In genomic region chr16:62077998-62078397, GRCh38 we compare ENCODE assay signal across 14 cellular contexts. TPM values are rescaled to one million over a fixed set of nuclear protein-coding genes. Genes with fewer than 3 reads are reported as not detected.
DNase-seq lines count a peak whose midpoint lies in the region; ATAC-seq and TF ChIP-seq lines count a peak whose summit lies in the region.
"Had no signal": no experiment of that assay in that cellular context is flagged by ENCODE, and none has a peak within 500 bp of the region (broad histone marks: within the 10 kb centered on the region; RNA-seq: fewer than 3 reads in every experiment).

No MANE protein-coding gene starts in this region.

- WGBS in mammary epithelial cell (ENCODE audit: low coverage, missing lambda C conversion rate), result 88% methylated on average over 4 of the region's 4 CpGs

- H3K9ac ChIP-seq in mammary epithelial cell (ENCODE audit: insufficient read depth, low read length) (no peak overlapping the region), neural progenitor cell (no peak overlapping the region)

- no peaks in the 10 kb centered on the region for H3K9me3 ChIP-seq in mammary epithelial cell (replicated peaks; ENCODE audit: insufficient read depth, low read length)
- no peaks in the 10 kb centered on the region for H3K9me3 ChIP-seq in neural progenitor cell (ENCODE audit: low read depth)
- H3K9me3 ChIP-seq in CD4-positive, alpha-beta T cell (ENCODE audit: control insufficient read depth, low read length), result no peaks in the 10 kb centered on the region

- H3K4me2 ChIP-seq in mammary epithelial cell (ENCODE audit: insufficient read depth, low read depth, low read length), result no peak overlapping the region
- H3K4me2 ChIP-seq in neural progenitor cell, result no peak overlapping the region

- H3K79me2 ChIP-seq in mammary epithelial cell (ENCODE audit: insufficient read depth, low read length) (no peaks in the 10 kb centered on the region), neural progenitor cell (ENCODE audit: low read depth) (no peaks in the 10 kb centered on the region)

- DNase-seq in DMS 273 (lab: John Stamatoyannopoulos, UW; ENCODE audit: unreplicated experiment) (peak; percentile 30), DMS 273 treated with DMSO at 0.1 percent for 48 hours (lab: John Stamatoyannopoulos, UW) (no peak), HT1080 (ENCODE audit: low read depth) (peak; percentile 2), mammary epithelial cell (no peak), neural progenitor cell (ENCODE audit: low spot score) (peak; percentile 70), inferior parietal cortex (ENCODE audit: extremely low spot score) (no peak)
- no peak for DNase-seq in activated CD8-positive, alpha-beta memory T cell treated with anti-CD3 and anti-CD28 coated beads, Interleukin-2, amount 10 ng/mL, durations not matched to agents 7 days and 5 days
- no peak for DNase-seq in CD4-positive, alpha-beta T cell
- DNase-seq: activated CD4-positive, alpha-beta T cell treated with anti-CD3 and anti-CD28 coated beads for 1 hour; HFFc6; left ventricle myocardium inferior; NCI-H524 treated with DMSO at 0.1 percent for 48 hours; retina had no signal

- in situ Hi-C loops in mammary epithelial cell (cut with MboI; ENCODE audit: low sequenced_read_pairs in 2 of 2), result no loop called here

- H3K36me3 ChIP-seq in mammary epithelial cell (ENCODE audit: insufficient read depth, low read length) (no peaks in the 10 kb centered on the region), neural progenitor cell (no peaks in the 10 kb centered on the region)
- H3K36me3 ChIP-seq: left ventricle myocardium inferior had no signal

- no peak overlapping the region for H3K27ac Mint-ChIP-seq in neural progenitor cell
- no peak overlapping the region for H3K27ac Mint-ChIP-seq in activated CD8-positive, alpha-beta memory T cell treated with anti-CD3 and anti-CD28 coated beads, Interleukin-2, amount 10 ng/mL, durations not matched to agents 7 days and 5 days
- no peak overlapping the region for H3K27ac Mint-ChIP-seq in CD4-positive, alpha-beta T cell
- H3K27ac Mint-ChIP-seq: activated naive CD8-positive, alpha-beta T cell; HFFc6 had no signal

- H4K20me1 ChIP-seq in mammary epithelial cell (ENCODE audit: insufficient read depth, low read length), result no peaks in the 10 kb centered on the region
- H4K20me1 ChIP-seq in neural progenitor cell (ENCODE audit: low read depth), result no peaks in the 10 kb centered on the region

- dilution Hi-C loops in mammary epithelial cell (cut with HindIII; ENCODE audit: low sequenced_read_pairs), result no loop called here

- H3K4me3 ChIP-seq in mammary epithelial cell (replicated peaks in 1 of 3; ENCODE audit: insufficient read depth in 1 of 3, low read depth in 2 of 3, low read length in 3 of 3), result no peak overlapping the region
- H3K4me3 ChIP-seq in neural progenitor cell, result no peak overlapping the region
- H3K4me3 ChIP-seq: left ventricle myocardium inferior had no signal

- peaks cover 4% of the 10 kb centered on the region for H3K4me1 Mint-ChIP-seq in neural progenitor cell
- H3K4me1 Mint-ChIP-seq in activated CD8-positive, alpha-beta memory T cell treated with anti-CD3 and anti-CD28 coated beads, Interleukin-2, amount 10 ng/mL, durations not matched to agents 7 days and 5 days, result no peaks in the 10 kb centered on the region
- no peaks in the 10 kb centered on the region for H3K4me1 Mint-ChIP-seq in CD4-positive, alpha-beta T cell (ENCODE audit: low read depth)

- H2AFZ ChIP-seq in mammary epithelial cell (ENCODE audit: low read depth, low read length) (no peak overlapping the region), neural progenitor cell (replicated peaks) (peak overlapping the region; percentile 96)

- no peaks in the 10 kb centered on the region for H3K36me3 Mint-ChIP-seq in neural progenitor cell
- no peaks in the 10 kb centered on the region for H3K36me3 Mint-ChIP-seq in activated CD8-positive, alpha-beta memory T cell treated with anti-CD3 and anti-CD28 coated beads, Interleukin-2, amount 10 ng/mL, durations not matched to agents 7 days and 5 days
- H3K36me3 Mint-ChIP-seq in CD4-positive, alpha-beta T cell (ENCODE audit: low read depth), result no peaks in the 10 kb centered on the region
- H3K36me3 Mint-ChIP-seq: activated naive CD8-positive, alpha-beta T cell had no signal

- CTCF ChIA-PET in mammary epithelial cell (lab: Charles Lee; ENCODE audit: low non-redundant PET), result interaction anchor here (1.0 kb wide), 1 partner anchor 778 kb away, joined by 13 read pairs; no protein-coding TSS in a partner anchor
- CTCF ChIA-PET in activated CD8-positive, alpha-beta memory T cell treated with anti-CD3 and anti-CD28 coated beads, Interleukin-2, amount 10 ng/mL, durations not matched to agents 7 days and 5 days (lab: Charles Lee), result no interaction called here
- CTCF ChIA-PET in CD4-positive, alpha-beta T cell (lab: Charles Lee), result no interaction called here

- no peak overlapping the region for H3K4me3 Mint-ChIP-seq in neural progenitor cell
- H3K4me3 Mint-ChIP-seq in activated CD8-positive, alpha-beta memory T cell treated with anti-CD3 and anti-CD28 coated beads, Interleukin-2, amount 10 ng/mL, durations not matched to agents 7 days and 5 days, result no peak overlapping the region
- no peak overlapping the region for H3K4me3 Mint-ChIP-seq in CD4-positive, alpha-beta T cell
- H3K4me3 Mint-ChIP-seq: activated naive CD8-positive, alpha-beta T cell; HFFc6 had no signal

- H3K4me1 ChIP-seq in mammary epithelial cell (ENCODE audit: insufficient read depth, low read length), result no peaks in the 10 kb centered on the region
- H3K4me1 ChIP-seq in neural progenitor cell, result no peaks in the 10 kb centered on the region
- H3K4me1 ChIP-seq: left ventricle myocardium inferior had no signal

- H3K9me3 Mint-ChIP-seq in neural progenitor cell, result no peaks in the 10 kb centered on the region
- H3K9me3 Mint-ChIP-seq in activated CD8-positive, alpha-beta memory T cell treated with anti-CD3 and anti-CD28 coated beads, Interleukin-2, amount 10 ng/mL, durations not matched to agents 7 days and 5 days (ENCODE audit: low read depth), result peaks cover 4% of the 10 kb centered on the region
- peaks cover 6% of the 10 kb centered on the region for H3K9me3 Mint-ChIP-seq in CD4-positive, alpha-beta T cell

- POLR2A ChIA-PET in CD4-positive, alpha-beta T cell (lab: Charles Lee), result no interaction called here

- H3K27ac ChIP-seq in mammary epithelial cell (ENCODE audit: insufficient read depth, low read depth, low read length) (no peak overlapping the region), neural progenitor cell (no peak overlapping the region)
- no peak overlapping the region for H3K27ac ChIP-seq in CD4-positive, alpha-beta T cell (ENCODE audit: low read depth, low read length)
- H3K27ac ChIP-seq: left ventricle myocardium inferior had no signal

- ATAC-seq in activated CD8-positive, alpha-beta memory T cell treated with anti-CD3 and anti-CD28 coated beads, Interleukin-2, amount 10 ng/mL, durations not matched to agents 7 days and 5 days, result no peak
- no peak for ATAC-seq in CD4-positive, alpha-beta T cell (ENCODE audit: poor library complexity)

- H3K27me3 ChIP-seq in mammary epithelial cell (ENCODE audit: insufficient read depth, low read length), result no peaks in the 10 kb centered on the region
- no peaks in the 10 kb centered on the region for H3K27me3 ChIP-seq in neural progenitor cell
- no peaks in the 10 kb centered on the region for H3K27me3 ChIP-seq in CD4-positive, alpha-beta T cell (ENCODE audit: control insufficient read depth, insufficient read depth, low read length)

- intact Hi-C loops in mammary epithelial cell (cut with micrococcal nuclease), result no loop called here
- intact Hi-C loops in CD4-positive, alpha-beta T cell (cut with DNase I, micrococcal nuclease), result no loop called here

- no TSS peak for BruUV-seq in mammary epithelial cell (replicated peaks; lab: Mats Ljungman, UMichigan)

- peaks cover 3% of the 10 kb centered on the region for H3K27me3 Mint-ChIP-seq in neural progenitor cell (ENCODE audit: insufficient read depth, low read depth)
- H3K27me3 Mint-ChIP-seq in activated CD8-positive, alpha-beta memory T cell treated with anti-CD3 and anti-CD28 coated beads, Interleukin-2, amount 10 ng/mL, durations not matched to agents 7 days and 5 days, result no peaks in the 10 kb centered on the region
- no peaks in the 10 kb centered on the region for H3K27me3 Mint-ChIP-seq in CD4-positive, alpha-beta T cell
- H3K27me3 Mint-ChIP-seq: activated naive CD8-positive, alpha-beta T cell had no signal

- no peaks in the 10 kb centered on the region for H3F3A ChIP-seq in neural progenitor cell (ENCODE audit: low read depth)

- peak; percentile 26 to 42 for TF ChIP-seq CTCF in mammary epithelial cell (conservative IDR thresholded peaks at IDR 0.05 in 1 of 2, IDR thresholded peaks at IDR 0.05 in 1 of 2; ENCODE audit: extremely low read depth in 1 of 2, insufficient read depth in 1 of 2, low read depth in 1 of 2, low read length in 2 of 2)
- peak; percentile 69 for TF ChIP-seq CTCF in neural progenitor cell (IDR thresholded peaks at IDR 0.05)
- TF ChIP-seq CTCF in CD4-positive, alpha-beta T cell (IDR thresholded peaks at IDR 0.05), result no peak

RNA-seq across cellular contexts. Expression of gene CDH8, which starts 41.8 kb away (rescaled TPM):
- total RNA-seq in HT1080 (2014; rRNA removed; shearing (Covaris generic)), result not detected in 2 replicates
- polyA plus RNA-seq in HT1080 (2015; cell fraction: cytosol; rRNA removed), result 1.3 and 2.0 TPM in 2 replicates
- 3.1 and 4.2 TPM in 2 replicates for polyA plus RNA-seq in HT1080 (2015; cell fraction: nucleus; rRNA removed)
- total RNA-seq in mammary epithelial cell (1 to 10 TPM in 1 of 2 donors, not detected in 1; 6.0 TPM), neural progenitor cell (ENCODE audit: low replicate concordance) (23.7 and 31.4 TPM in 2 replicates)
- polyA plus RNA-seq in mammary epithelial cell, result 0.17 TPM
- not detected for polyA minus RNA-seq in mammary epithelial cell
- not detected for total RNA-seq in activated CD8-positive, alpha-beta memory T cell treated with anti-CD3 and anti-CD28 coated beads, Interleukin-2, amount 10 ng/mL, durations not matched to agents 7 days and 5 days
- not detected for total RNA-seq in CD4-positive, alpha-beta T cell
- total RNA-seq: HFFc6 had no signal

Comparison
In these comparisons a context has a peak if more than half of its experiments do, and no peak if none do; other contexts are left out.
1. DNase-seq: peak in DMS 273 (single experiment), HT1080 (single experiment) and neural progenitor cell (single experiment); none in DMS 273 treated with DMSO at 0.1 percent for 48 hours (single experiment), mammary epithelial cell (single experiment), inferior parietal cortex (single experiment), activated CD8-positive, alpha-beta memory T cell treated with anti-CD3 and anti-CD28 coated beads, Interleukin-2, amount 10 ng/mL, durations not matched to agents 7 days and 5 days (single experiment) and CD4-positive, alpha-beta T cell (0 of 10).